In genomic region chr5:75059887-75060286, GRCh38 we compare ENCODE assay signal across 12 cellular contexts.
DNase-seq lines count a peak whose midpoint lies in the region; ATAC-seq and TF ChIP-seq lines count a peak whose summit lies in the region.
"Had no signal": no experiment of that assay in that cellular context is flagged by ENCODE, and none has a peak within 500 bp of the region (broad histone marks: within the 10 kb centered on the region; RNA-seq: fewer than 3 reads in every experiment).

No MANE protein-coding gene starts in this region.

- peak; percentile 26 for DNase-seq in activated gamma-delta T cell treated with Interleukin-2 at 50 U/mL for 16 hours
- no peak for DNase-seq in activated gamma-delta T cell (lab: John Stamatoyannopoulos, UW)
- DNase-seq in T-helper 2 cell treated with Interferon-gamma antibody and Interleukin-4, amounts not matched to agents 5 μg/mL and 100 μg/mL, for 36 hours (ENCODE audit: low spot score), result no peak
- DNase-seq in activated naive CD4-positive, alpha-beta T cell treated with anti-CD3 and anti-CD28 coated beads, Interleukin-2, amount 50 U/mL, for 16 hours, result peak; percentile 25
- no peak for DNase-seq in stimulated activated naive CD8-positive, alpha-beta T cell treated with anti-CD3 and anti-CD28 coated beads, Interleukin-15, Interleukin-2, amounts not matched to agents 100 U/mL and 50 U/mL, for 24 hours
- DNase-seq in NK-92 treated with Interleukin-12 subunit alpha and Interleukin-12 subunit beta, amount 100 ng/mL, for 24 hours (lab: John Stamatoyannopoulos, UW), result no peak
- DNase-seq in T1000 (lab: John Stamatoyannopoulos, UW), result no peak
- DNase-seq in coronary artery (ENCODE audit: low spot score), result no peak
- DNase-seq: DMS53, NCI-H2227 treated with DMSO at 0.1 percent for 48 hours had no signal

- H3K4me1 Mint-ChIP-seq in T-helper 2 cell treated with Interferon-gamma antibody and Interleukin-4, amounts not matched to agents 5 μg/mL and 100 μg/mL, for 36 hours (ENCODE audit: low read depth), result peaks cover 31% of the 10 kb centered on the region

- peak overlapping the region; percentile 61 for H3K27ac Mint-ChIP-seq in T-helper 2 cell treated with Interferon-gamma antibody and Interleukin-4, amounts not matched to agents 5 μg/mL and 100 μg/mL, for 36 hours

- no peak overlapping the region for H3K27ac ChIP-seq in coronary artery
- H3K27ac ChIP-seq: gastroesophageal sphincter had no signal

- peak; percentile 77 for ATAC-seq in stimulated activated naive CD8-positive, alpha-beta T cell treated with anti-CD3 and anti-CD28 coated beads, Interleukin-15, Interleukin-2, amounts not matched to agents 100 U/mL and 50 U/mL, for 24 hours
- ATAC-seq: gastroesophageal sphincter had no signal

- H3K9me3 Mint-ChIP-seq in T-helper 2 cell treated with Interferon-gamma antibody and Interleukin-4, amounts not matched to agents 5 μg/mL and 100 μg/mL, for 36 hours, result no peaks in the 10 kb centered on the region

- H3K4me3 Mint-ChIP-seq in T-helper 2 cell treated with Interferon-gamma antibody and Interleukin-4, amounts not matched to agents 5 μg/mL and 100 μg/mL, for 36 hours, result no peak overlapping the region

- H3K36me3 Mint-ChIP-seq in T-helper 2 cell treated with Interferon-gamma antibody and Interleukin-4, amounts not matched to agents 5 μg/mL and 100 μg/mL, for 36 hours (ENCODE audit: low read depth), result no peaks in the 10 kb centered on the region

- peaks cover 13% of the 10 kb centered on the region for H3K27me3 Mint-ChIP-seq in T-helper 2 cell treated with Interferon-gamma antibody and Interleukin-4, amounts not matched to agents 5 μg/mL and 100 μg/mL, for 36 hours (ENCODE audit: low read depth)

- no peak for TF ChIP-seq CTCF in coronary artery (IDR thresholded peaks at IDR 0.05)

- H3K4me3 ChIP-seq in coronary artery, result no peak overlapping the region
- H3K4me3 ChIP-seq: gastroesophageal sphincter, skin epidermis had no signal

Comparison
In these comparisons a context has a peak if more than half of its experiments do, and no peak if none do; other contexts are left out.
1. DNase-seq: peak in activated gamma-delta T cell treated with Interleukin-2 at 50 U/mL for 16 hours (single experiment) and activated naive CD4-positive, alpha-beta T cell treated with anti-CD3 and anti-CD28 coated beads, Interleukin-2, amount 50 U/mL, for 16 hours (single experiment); none in activated gamma-delta T cell (single experiment), T-helper 2 cell treated with Interferon-gamma antibody and Interleukin-4, amounts not matched to agents 5 μg/mL and 100 μg/mL, for 36 hours (single experiment), stimulated activated naive CD8-positive, alpha-beta T cell treated with anti-CD3 and anti-CD28 coated beads, Interleukin-15, Interleukin-2, amounts not matched to agents 100 U/mL and 50 U/mL, for 24 hours (single experiment), NK-92 treated with Interleukin-12 subunit alpha and Interleukin-12 subunit beta, amount 100 ng/mL, for 24 hours (single experiment), T1000 (single experiment) and coronary artery (single experiment).